ENCODE assay signal across 9 cellular contexts in genomic region chr17:78316867-78317816, GRCh38. TPM values are rescaled to one million over a fixed set of nuclear protein-coding genes. Genes with fewer than 3 reads are reported as not detected.
DNase-seq lines count a peak whose midpoint lies in the region; ATAC-seq and TF ChIP-seq lines count a peak whose summit lies in the region.
"Had no signal": no experiment of that assay in that cellular context is flagged by ENCODE, and none has a peak within 500 bp of the region (broad histone marks: within the 10 kb centered on the region; RNA-seq: fewer than 3 reads in every experiment).

No MANE protein-coding gene starts in this region.

- peak overlapping the region; percentile 52 for H3K23ac ChIP-seq in IMR-90 (ENCODE audit: low read depth, low read length)

- H2AFZ ChIP-seq in IMR-90 (replicated peaks; ENCODE audit: low read length, poor library complexity) = peak overlapping the region; percentile 81
- no peak overlapping the region for H2AFZ ChIP-seq in MM.1S (ENCODE audit: low read length)

- H3K36me3 ChIP-seq in IMR-90 (ENCODE audit: control insufficient read depth, insufficient read depth, low read length) = no peaks in the 10 kb centered on the region
- no peaks in the 10 kb centered on the region for H3K36me3 ChIP-seq in naive thymus-derived CD4-positive, alpha-beta T cell (ENCODE audit: control insufficient read depth in 2 of 3, insufficient read depth in 3 of 3, low read length in 3 of 3)
- no peaks in the 10 kb centered on the region for H3K36me3 ChIP-seq in MM.1S (replicated peaks; ENCODE audit: insufficient read depth, low read length)

- peak overlapping the region; percentile 76 for H2BK5ac ChIP-seq in IMR-90 (ENCODE audit: low read depth, low read length, poor library complexity, severe bottlenecking)

- 66% methylated on average over 15 of the region's 21 CpGs; no CpG with 5 or more reads in 1 of the 2 experiments for WGBS in IMR-90 (ENCODE audit: extremely low coverage in 2 of 2, insufficient read length in 1 of 2), 2 experiments

- H3F3A ChIP-seq in MM.1S (ENCODE audit: insufficient read depth, low read length) = no peaks in the 10 kb centered on the region

- CTCF ChIA-PET in IMR-90 (lab: Yijun Ruan, JAX) = interaction anchor here (0.6 kb wide), 1 partner anchor 9 kb away, joined by 3 read pairs; no protein-coding TSS in a partner anchor
- CTCF ChIA-PET in naive thymus-derived CD4-positive, alpha-beta T cell (lab: Charles Lee) = interaction anchor here (0.5 to 0.9 kb wide), 3 partner anchors 18 to 104 kb away, joined by 3 read pairs; no protein-coding TSS in a partner anchor

- H4K5ac ChIP-seq in IMR-90 (ENCODE audit: low read depth, low read length) = peak overlapping the region; percentile 82

- H3K9ac ChIP-seq in IMR-90 (ENCODE audit: low read depth, low read length) = peak overlapping the region; percentile 66; the same call in 1 of the 2 replicates
- no peak overlapping the region for H3K9ac ChIP-seq in MM.1S (ENCODE audit: low read length)

- H3K4ac ChIP-seq in IMR-90 (ENCODE audit: low read depth, low read length) = peak overlapping the region; percentile 94

- H3K56ac ChIP-seq in IMR-90 (ENCODE audit: extremely low read depth, insufficient read depth, low read length) = peak overlapping the region; percentile 90; the same call in 1 of the 2 replicates

- no TSS peak for BruUV-seq in IMR-90 (replicated peaks; lab: Mats Ljungman, UMichigan)

- H3K4me3 ChIP-seq in IMR-90 (ENCODE audit: insufficient read depth, low read depth, low read length) (no peak overlapping the region), choroid plexus epithelial cell (ENCODE audit: low read depth, low read length) (no peak overlapping the region), MM.1S (ENCODE audit: low read length) (no peak overlapping the region)
- no peak overlapping the region for H3K4me3 ChIP-seq in naive thymus-derived CD4-positive, alpha-beta T cell (ENCODE audit: low read length)

- DNase-seq in Caki2 (ENCODE audit: low read depth) = peak; percentile 91
- DNase-seq in IMR-90 = peak; percentile 71
- peak; percentile 61 for DNase-seq in choroid plexus epithelial cell (ENCODE audit: low read depth)
- no peak for DNase-seq in naive thymus-derived CD4-positive, alpha-beta T cell
- no peak for DNase-seq in MM.1S
- DNase-seq in activated effector memory CD4-positive, alpha-beta T cell treated with Interleukin-2 at 50 U/mL for 16 hours = no peak

- H3K79me1 ChIP-seq in IMR-90 (ENCODE audit: low read depth in 1 of 2, low read length in 2 of 2) = peaks cover 0 to 14% of the 10 kb centered on the region in 2 experiments; a peak in 2 of 4 replicates

- ATAC-seq in IMR-90 (ENCODE audit: low read depth) (no peak), HG03108 (IDR thresholded peaks at IDR 0.05; ENCODE audit: unreplicated experiment) (no peak), GM18511 (IDR thresholded peaks at IDR 0.05; ENCODE audit: unreplicated experiment) (no peak)
- no peak for ATAC-seq in naive thymus-derived CD4-positive, alpha-beta T cell

- dilution Hi-C loops in IMR-90 (cut with HindIII; ENCODE audit: low sequenced_read_pairs, unreplicated experiment) = no loop called here

- H3K9me3 Mint-ChIP-seq in naive thymus-derived CD4-positive, alpha-beta T cell = no peaks in the 10 kb centered on the region
- H3K9me3 Mint-ChIP-seq: IgD-negative memory B cell had no signal

- H3K27ac Mint-ChIP-seq in naive thymus-derived CD4-positive, alpha-beta T cell = peak overlapping the region; percentile 41 to 93 (median 77)

- peaks cover 15% of the 10 kb centered on the region for H3K9me1 ChIP-seq in IMR-90 (ENCODE audit: insufficient read depth, low read length)

- H3K18ac ChIP-seq in IMR-90 (ENCODE audit: low read depth, low read length) = peak overlapping the region; percentile 92; the same call in 1 of the 2 replicates

- peak overlapping the region; percentile 95 for H2BK120ac ChIP-seq in IMR-90 (ENCODE audit: low read depth, low read length)

- peaks cover 30% of the 10 kb centered on the region for H3K4me1 ChIP-seq in IMR-90 (ENCODE audit: control insufficient read depth, insufficient read depth, low read length)
- H3K4me1 ChIP-seq in naive thymus-derived CD4-positive, alpha-beta T cell (ENCODE audit: control insufficient read depth in 2 of 2, insufficient read depth in 2 of 2, low read length in 2 of 2) = peaks cover 22 to 36% of the 10 kb centered on the region in 2 donors
- H3K4me1 ChIP-seq in MM.1S (ENCODE audit: low read length) = 0 out of 2 replicates have a peak, but pooled peaks cover 15% of the 10 kb centered on the region

- peak overlapping the region; percentile 87 for H2BK20ac ChIP-seq in IMR-90 (ENCODE audit: low read depth, low read length)

- peak overlapping the region; percentile 0 to 87 (median 18) for H3K4me3 Mint-ChIP-seq in naive thymus-derived CD4-positive, alpha-beta T cell

- H3K27me3 ChIP-seq in IMR-90 (ENCODE audit: control insufficient read depth, insufficient read depth, low read length) (no peaks in the 10 kb centered on the region), MM.1S (replicated peaks; ENCODE audit: insufficient read depth, low read length) (peaks cover 74% of the 10 kb centered on the region)
- H3K27me3 ChIP-seq in naive thymus-derived CD4-positive, alpha-beta T cell (ENCODE audit: control insufficient read depth in 2 of 2, insufficient read depth in 2 of 2, low read length in 2 of 2) = no peaks in the 10 kb centered on the region

- H3K9me3 ChIP-seq in IMR-90 (ENCODE audit: control insufficient read depth, insufficient read depth, low read length) = no peaks in the 10 kb centered on the region
- no peaks in the 10 kb centered on the region for H3K9me3 ChIP-seq in naive thymus-derived CD4-positive, alpha-beta T cell (ENCODE audit: control insufficient read depth in 2 of 3, low read length in 3 of 3)
- no peaks in the 10 kb centered on the region for H3K9me3 ChIP-seq in MM.1S (replicated peaks; ENCODE audit: insufficient read depth, low read length)

- TF ChIP-seq CTCF in IMR-90 (conservative IDR thresholded peaks at IDR 0.05; ENCODE audit: low read depth, low read length) (no peak), choroid plexus epithelial cell (conservative IDR thresholded peaks at IDR 0.05; ENCODE audit: low read depth, low read length) (no peak), MM.1S (IDR thresholded peaks at IDR 0.05; ENCODE audit: low read length) (no peak)

- no peaks in the 10 kb centered on the region for H3K79me2 ChIP-seq in MM.1S (ENCODE audit: low read length)

- POLR2A ChIA-PET in IMR-90 (lab: Charles Lee; ENCODE audit: unreplicated experiment) = interaction anchor here (1.2 to 2.0 kb wide), 2 partner anchors 8 to 34 kb away, joined by 3 to 10 read pairs; no protein-coding TSS in a partner anchor
- POLR2A ChIA-PET in naive thymus-derived CD4-positive, alpha-beta T cell (lab: Charles Lee) = interaction anchor here (0.6 to 3.6 kb wide), 4 partner anchors 27 to 71 kb away, joined by 3 to 15 read pairs (median 5); no protein-coding TSS in a partner anchor

- peak overlapping the region; percentile 52; the same call in 2 of the 3 replicates for H2BK15ac ChIP-seq in IMR-90 (ENCODE audit: low read depth, low read length)

- no peak for TF ChIP-seq RAD21 in IMR-90 (IDR thresholded peaks at IDR 0.05; ENCODE audit: low read length)

- H3K36me3 Mint-ChIP-seq in naive thymus-derived CD4-positive, alpha-beta T cell = no peaks in the 10 kb centered on the region
- H3K36me3 Mint-ChIP-seq: IgD-negative memory B cell had no signal

- H3K27ac ChIP-seq in IMR-90 (ENCODE audit: insufficient read depth, low read length) (peak overlapping the region; percentile 88), MM.1S (ENCODE audit: low read length) (no peak overlapping the region)
- H3K27ac ChIP-seq in naive thymus-derived CD4-positive, alpha-beta T cell (ENCODE audit: low read depth, low read length) = peak overlapping the region; percentile 59

- H3K4me1 Mint-ChIP-seq in naive thymus-derived CD4-positive, alpha-beta T cell = peaks cover 43 to 53% (median 49%) of the 10 kb centered on the region in 7 donors

- H2AK9ac ChIP-seq in IMR-90 (replicated peaks; ENCODE audit: low read depth, low read length, poor library complexity) = peak overlapping the region; percentile 96

- H3K4me2 ChIP-seq in IMR-90 (ENCODE audit: low read depth, low read length) (no peak overlapping the region; the same call in 1 of the 2 replicates), MM.1S (ENCODE audit: low read depth, low read length) (no peak overlapping the region)

- H4K20me1 ChIP-seq in IMR-90 (ENCODE audit: insufficient read depth, low read length) = no peaks in the 10 kb centered on the region; the same call in 1 of the 2 replicates
- no peaks in the 10 kb centered on the region for H4K20me1 ChIP-seq in MM.1S (ENCODE audit: insufficient read depth, low read length)

- in situ Hi-C loops in Caki2 (cut with HindIII; ENCODE audit: low pct_unique_long_range_greater_than_20kb, low sequenced_read_pairs) (no loop called here), IMR-90 (cut with MboI; ENCODE audit: low sequenced_read_pairs) (no loop called here)

- peak overlapping the region; percentile 90 to 98; a peak in 3 of 4 replicates for H4K8ac ChIP-seq in IMR-90 (ENCODE audit: low read depth in 2 of 2, low read length in 2 of 2)

- no peak for TF ChIP-seq POLR2A in IMR-90 (IDR thresholded peaks at IDR 0.05; ENCODE audit: low read depth, low read length)

- no peaks in the 10 kb centered on the region for H3K9me2 ChIP-seq in MM.1S (replicated peaks; ENCODE audit: insufficient read depth, low read length)

- intact Hi-C loops in IMR-90 (cut with micrococcal nuclease) = no loop called here
- intact Hi-C loops in naive thymus-derived CD4-positive, alpha-beta T cell (cut with micrococcal nuclease) = no loop called here

- H4K91ac ChIP-seq in IMR-90 (ENCODE audit: insufficient read depth, low read depth, low read length) = peak overlapping the region; percentile 97

- H3K14ac ChIP-seq in IMR-90 (replicated peaks; ENCODE audit: low read depth, low read length) = peak overlapping the region; percentile 91

- H3K27me3 Mint-ChIP-seq in naive thymus-derived CD4-positive, alpha-beta T cell = peaks cover 0 to 13% (median 0%) of the 10 kb centered on the region in 5 donors

- peak overlapping the region; percentile 87 for H2AK5ac ChIP-seq in IMR-90 (ENCODE audit: low read depth, low read length)

TF ChIP-seq in IMR-90, 13 proteins besides CTCF, POLR2A, EP300 and RAD21 (continues in another document):
- TF ChIP-seq RFX5 (IDR thresholded peaks at IDR 0.05; ENCODE audit: low read depth, low read length) (no peak), BHLHE40 (IDR thresholded peaks at IDR 0.05; ENCODE audit: low read depth, low read length) (no peak), RCOR1 (IDR thresholded peaks at IDR 0.05; ENCODE audit: insufficient replicate concordance, low read length) (no peak)

RNA-seq across cellular contexts. Expression of gene SOCS3, which starts 42.7 kb away (rescaled TPM):
- total RNA-seq in Caki2 (2014; rRNA removed; shearing (Covaris generic); ENCODE audit: low replicate concordance) = 22.9 and 28.9 TPM in 2 replicates
- 19.7 and 19.9 TPM in 2 replicates for total RNA-seq in IMR-90 (2012; rRNA removed)
- 18.3 and 19.2 TPM in 2 replicates for polyA plus RNA-seq in IMR-90 (2012; rRNA removed)
- polyA plus RNA-seq in IMR-90 (2012; cell fraction: cytosol; rRNA removed) = 29.0 and 102 TPM in 2 replicates
- 163 and 202 TPM in 2 replicates for polyA plus RNA-seq in IMR-90 (2012; cell fraction: nucleus; rRNA removed; ENCODE audit: low replicate concordance)
- total RNA-seq in naive thymus-derived CD4-positive, alpha-beta T cell = 100 to 1,000 TPM in 3 of 5 experiments, 1 to 10 TPM in 2; 8.1 to 281 (median 110) TPM
- polyA plus RNA-seq in naive thymus-derived CD4-positive, alpha-beta T cell = 100 to 1,000 TPM in 1 of 2 donors, 10 to 100 TPM in 1; 58.4 to 206 TPM

Comparison
In these comparisons a context has a peak if more than half of its experiments do, and no peak if none do; other contexts are left out.
1. DNase-seq: peak in Caki2 (single experiment), IMR-90 (single experiment) and choroid plexus epithelial cell (single experiment); none in naive thymus-derived CD4-positive, alpha-beta T cell (0 of 9), MM.1S (single experiment) and activated effector memory CD4-positive, alpha-beta T cell treated with Interleukin-2 at 50 U/mL for 16 hours (single experiment).